Comparison of ENCODE assay signal across 8 cellular contexts in the genomic region with DNA sequence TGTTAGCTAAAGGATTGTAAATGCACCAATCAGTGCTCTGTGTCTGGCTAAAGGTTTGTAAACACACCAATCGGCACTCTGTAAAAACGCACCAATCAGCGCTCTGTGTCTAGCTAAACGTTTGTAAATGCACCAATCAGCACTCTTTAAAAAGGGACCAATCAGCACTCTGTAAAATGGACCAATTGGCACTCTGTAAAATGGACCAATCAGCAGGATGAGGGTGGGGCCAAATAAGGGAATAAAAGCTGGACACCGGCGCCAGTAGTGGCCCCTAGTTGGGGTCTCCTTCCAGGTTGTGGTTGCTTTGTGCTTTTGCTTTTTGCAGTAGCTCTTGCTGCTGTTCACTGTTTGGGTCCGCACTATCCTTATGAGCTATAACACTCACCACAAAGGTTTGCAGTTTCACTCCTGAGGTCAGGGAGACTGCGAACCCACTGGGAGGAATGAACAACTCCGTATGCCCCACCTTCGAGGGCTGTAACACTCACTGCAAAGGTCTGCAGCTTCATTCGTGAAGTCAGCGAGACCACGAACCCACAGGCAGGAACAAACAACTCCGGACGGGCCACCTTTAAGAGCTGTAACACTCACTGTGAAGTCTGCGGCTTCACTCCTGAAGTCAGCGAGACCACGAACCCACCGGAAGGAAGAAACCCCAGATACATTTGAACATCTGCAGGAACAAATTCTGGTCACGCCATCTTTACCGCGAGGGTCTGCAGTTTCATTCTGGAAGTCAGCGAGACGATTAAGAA. TPM values are rescaled to one million over a fixed set of nuclear protein-coding genes. Genes with fewer than 3 reads are reported as not detected.
DNase-seq lines count a peak whose midpoint lies in the region; ATAC-seq and TF ChIP-seq lines count a peak whose summit lies in the region.

No MANE protein-coding gene starts in this region.

- peak overlapping the region; percentile 85; the same call in 1 of the 2 replicates for H2AFZ ChIP-seq in OCI-LY7 (ENCODE audit: low read length)

- peak overlapping the region; percentile 78 for H3K4me3 ChIP-seq in OCI-LY7 (ENCODE audit: low read depth, low read length, poor library complexity, severe bottlenecking)
- no peak overlapping the region for H3K4me3 ChIP-seq in mucosa of descending colon

- no peaks in the 10 kb centered on the region for H3K27me3 Mint-ChIP-seq in activated naive CD4-positive, alpha-beta T cell treated with anti-CD3 and anti-CD28 coated beads for 36 hours (ENCODE audit: low read depth)

- H3K4me3 Mint-ChIP-seq in activated naive CD4-positive, alpha-beta T cell treated with anti-CD3 and anti-CD28 coated beads for 36 hours, result peak overlapping the region; percentile 76
- H3K4me3 Mint-ChIP-seq in stimulated activated effector memory CD8-positive, alpha-beta T cell treated with anti-CD3 and anti-CD28 coated beads, Interleukin-12 subunit alpha, Interleukin-12 subunit beta, amount 100 ng/mL, for 72 hours, result peak overlapping the region; percentile 71

- POLR2A ChIA-PET in OCI-LY7 (lab: Charles Lee), result interaction anchor here (0.6 to 3.0 kb wide), 22 partner anchors 9 to 1451 kb away, joined by 3 to 16 read pairs (median 4); a partner anchor contains a TSS

- BruUV-seq in OCI-LY7 (replicated peaks; lab: Mats Ljungman, UMichigan), result no TSS peak

- peak; percentile 59 for TF ChIP-seq POLR2A in GM15510 (IDR thresholded peaks at IDR 0.05; ENCODE audit: borderline replicate concordance, extremely low read depth, insufficient read length)

- CTCF ChIA-PET in OCI-LY7 (lab: Charles Lee; ENCODE audit: unreplicated experiment), result interaction anchor here (0.6 to 1.6 kb wide), 3 partner anchors 21 to 55 kb away, joined by 3 to 5 read pairs (median 4); no protein-coding TSS in a partner anchor
- CTCF ChIA-PET in activated naive CD4-positive, alpha-beta T cell treated with anti-CD3 and anti-CD28 coated beads for 36 hours (lab: Charles Lee), result interaction anchor here (1.2 to 2.2 kb wide), 6 partner anchors 9 to 542 kb away, joined by 4 to 11 read pairs (median 6); no protein-coding TSS in a partner anchor

- H3K27ac Mint-ChIP-seq in activated naive CD4-positive, alpha-beta T cell treated with anti-CD3 and anti-CD28 coated beads for 36 hours, result peak overlapping the region; percentile 87
- H3K27ac Mint-ChIP-seq in stimulated activated effector memory CD8-positive, alpha-beta T cell treated with anti-CD3 and anti-CD28 coated beads, Interleukin-12 subunit alpha, Interleukin-12 subunit beta, amount 100 ng/mL, for 72 hours, result peak overlapping the region; percentile 86

- peaks cover 6% of the 10 kb centered on the region for H3K9me3 Mint-ChIP-seq in activated naive CD4-positive, alpha-beta T cell treated with anti-CD3 and anti-CD28 coated beads for 36 hours
- H3K9me3 Mint-ChIP-seq in stimulated activated effector memory CD8-positive, alpha-beta T cell treated with anti-CD3 and anti-CD28 coated beads, Interleukin-12 subunit alpha, Interleukin-12 subunit beta, amount 100 ng/mL, for 72 hours, result no peaks in the 10 kb centered on the region

- peaks cover 13% of the 10 kb centered on the region for H3K36me3 Mint-ChIP-seq in activated naive CD4-positive, alpha-beta T cell treated with anti-CD3 and anti-CD28 coated beads for 36 hours (ENCODE audit: low read depth)
- H3K36me3 Mint-ChIP-seq in stimulated activated effector memory CD8-positive, alpha-beta T cell treated with anti-CD3 and anti-CD28 coated beads, Interleukin-12 subunit alpha, Interleukin-12 subunit beta, amount 100 ng/mL, for 72 hours, result peaks cover 13% of the 10 kb centered on the region

- H3K4me2 ChIP-seq in OCI-LY7 (ENCODE audit: low read length), result peak overlapping the region; percentile 94

- peaks cover 49% of the 10 kb centered on the region for H3K4me1 ChIP-seq in OCI-LY7 (ENCODE audit: insufficient read depth, low read length, poor library complexity, severe bottlenecking)
- peaks cover 22% of the 10 kb centered on the region for H3K4me1 ChIP-seq in mucosa of descending colon (ENCODE audit: low read depth)

- H3K79me2 ChIP-seq in OCI-LY7 (ENCODE audit: insufficient read depth, low read depth, low read length), result peaks cover 12% of the 10 kb centered on the region; the same call in 1 of the 2 replicates

- TF ChIP-seq CTCF in OCI-LY7 (conservative IDR thresholded peaks at IDR 0.05; ENCODE audit: low read length), result no peak
- no peak for TF ChIP-seq CTCF in mucosa of descending colon (IDR thresholded peaks at IDR 0.05)

- H4K20me1 ChIP-seq in OCI-LY7 (ENCODE audit: insufficient read depth, low read length), result no peaks in the 10 kb centered on the region

- no peaks in the 10 kb centered on the region for H3K9me2 ChIP-seq in OCI-LY7 (ENCODE audit: insufficient read depth, low read length)

- ATAC-seq in HG02588 (IDR thresholded peaks at IDR 0.05; ENCODE audit: unreplicated experiment), result peak; percentile 46
- peak; percentile 15 for ATAC-seq in mucosa of descending colon
- ATAC-seq in stimulated activated effector memory CD8-positive, alpha-beta T cell treated with anti-CD3 and anti-CD28 coated beads, Interleukin-12 subunit alpha, Interleukin-12 subunit beta, amount 100 ng/mL, for 72 hours, result peak; percentile 92

- H3K9me3 ChIP-seq in OCI-LY7 (ENCODE audit: low read length), result peaks cover 9% of the 10 kb centered on the region; the same call in 1 of the 2 replicates
- H3K9me3 ChIP-seq in mucosa of descending colon, result no peaks in the 10 kb centered on the region

- H3K27ac ChIP-seq in OCI-LY7 (ENCODE audit: low read depth, low read length, poor library complexity, severe bottlenecking), result peak overlapping the region; percentile 81

- intact Hi-C loops in OCI-LY7 (cut with micrococcal nuclease; ENCODE audit: unreplicated experiment), result loop anchor here (2.0 to 10.0 kb wide), 2 partner anchors 29 to 611 kb away; no protein-coding TSS in a partner anchor
- intact Hi-C loops in activated naive CD4-positive, alpha-beta T cell treated with anti-CD3 and anti-CD28 coated beads for 36 hours (cut with micrococcal nuclease), result loop anchor here (1.0 to 10.0 kb wide), 8 partner anchors 51 to 1431 kb away; a partner anchor contains a TSS
- intact Hi-C loops in mucosa of descending colon (cut with DNase I, micrococcal nuclease), result no loop called here

- peaks cover 45% of the 10 kb centered on the region for H3K4me1 Mint-ChIP-seq in activated naive CD4-positive, alpha-beta T cell treated with anti-CD3 and anti-CD28 coated beads for 36 hours (ENCODE audit: low read depth)
- H3K4me1 Mint-ChIP-seq in stimulated activated effector memory CD8-positive, alpha-beta T cell treated with anti-CD3 and anti-CD28 coated beads, Interleukin-12 subunit alpha, Interleukin-12 subunit beta, amount 100 ng/mL, for 72 hours, result peaks cover 42% of the 10 kb centered on the region

- H3K36me3 ChIP-seq in OCI-LY7 (ENCODE audit: insufficient read depth, low read length), result peaks cover 17% of the 10 kb centered on the region
- no peaks in the 10 kb centered on the region for H3K36me3 ChIP-seq in mucosa of descending colon (ENCODE audit: low read depth)

- DNase-seq in OCI-LY7 (ENCODE audit: low spot score) (peak; percentile 32), mucosa of descending colon (peak; percentile 50 to 78 (median 64)), NCI-H1417 (lab: John Stamatoyannopoulos, UW) (no peak), SHP77 treated with DMSO at 0.1 percent for 48 hours (lab: John Stamatoyannopoulos, UW) (no peak)
- peak; percentile 75 for DNase-seq in activated naive CD4-positive, alpha-beta T cell treated with anti-CD3 and anti-CD28 coated beads for 36 hours
- DNase-seq in stimulated activated effector memory CD8-positive, alpha-beta T cell treated with anti-CD3 and anti-CD28 coated beads, Interleukin-12 subunit alpha, Interleukin-12 subunit beta, amount 100 ng/mL, for 72 hours (ENCODE audit: low spot score in 2 of 2), result peak; percentile 50 to 90

RNA-seq across cellular contexts. Expression of a gene that starts 1.1 kb away (rescaled TPM):
- total RNA-seq in OCI-LY7 (2014; rRNA removed; shearing (Covaris generic)), result 28.3 and 29.4 TPM in 2 replicates
- 44.7 and 48.9 TPM in 2 replicates for total RNA-seq in OCI-LY7 (2022)
- total RNA-seq in activated naive CD4-positive, alpha-beta T cell treated with anti-CD3 and anti-CD28 coated beads for 36 hours, result 10 to 100 TPM; 81.3 to 85.3 TPM
- total RNA-seq in mucosa of descending colon, result 100 to 1,000 TPM; 136 to 238 (median 153) TPM

Comparison
In these comparisons a context has a peak if more than half of its experiments do, and no peak if none do; other contexts are left out.
1. ATAC-seq: peak in every context shown above with its lines; median percentile 92 in stimulated activated effector memory CD8-positive, alpha-beta T cell treated with anti-CD3 and anti-CD28 coated beads, Interleukin-12 subunit alpha, Interleukin-12 subunit beta, amount 100 ng/mL, for 72 hours; 46 in HG02588; 15 in mucosa of descending colon.
2. DNase-seq: peak in OCI-LY7 (single experiment), activated naive CD4-positive, alpha-beta T cell treated with anti-CD3 and anti-CD28 coated beads for 36 hours (single experiment), mucosa of descending colon (3 of 3) and stimulated activated effector memory CD8-positive, alpha-beta T cell treated with anti-CD3 and anti-CD28 coated beads, Interleukin-12 subunit alpha, Interleukin-12 subunit beta, amount 100 ng/mL, for 72 hours (2 of 2); none in NCI-H1417 (0 of 3) and SHP77 treated with DMSO at 0.1 percent for 48 hours (single experiment).
3. intact Hi-C loops: an anchor here in OCI-LY7 (2.0 to 10.0 kb wide) and activated naive CD4-positive, alpha-beta T cell treated with anti-CD3 and anti-CD28 coated beads for 36 hours (1.0 to 10.0 kb wide); none called in mucosa of descending colon.